16 cellular contexts compared by ENCODE assay signal in genomic region chr20:46270977-46271744, GRCh38. TPM values are rescaled to one million over a fixed set of nuclear protein-coding genes. Genes with fewer than 3 reads are reported as not detected.
"Had no signal": no experiment of that assay in that cellular context is flagged by ENCODE, and none has a peak within 500 bp of the region (broad histone marks: within the 10 kb centered on the region; RNA-seq: fewer than 3 reads in every experiment).

No MANE protein-coding gene starts in this region.

- H3K4me1 ChIP-seq: adrenal gland, tibial artery, uterus had no signal

- H3K36me3 ChIP-seq: adrenal gland, tibial artery, uterus had no signal

- DNase-seq: activated CD4-positive, alpha-beta memory T cell treated with anti-CD3 and anti-CD28 coated beads, Interleukin-2, amount 10 ng/mL, durations not matched to agents 7 days and 5 days; activated CD4-positive, alpha-beta T cell treated with anti-CD3 and anti-CD28 coated beads for 4 hours; activated effector memory CD4-positive, alpha-beta T cell treated with anti-CD3 and anti-CD28 coated beads, Interleukin-2, amount 50 U/mL, for 16 hours; activated T-cell treated with anti-CD3 and anti-CD28 coated beads, Interleukin-2, amount 50 U/mL, for 4 hours; adrenal gland; head of caudate nucleus; kidney glomerular epithelial cell; left ventricle myocardium superior; mesendoderm; natural killer cell; stimulated activated CD4-positive, alpha-beta T cell treated with anti-CD3 and anti-CD28 coated beads, Interleukin-2, amount 100 ng/mL, for 48 hours; tibial artery; uterus had no signal

- H3K27me3 ChIP-seq: adrenal gland, uterus had no signal

- H3K9me3 ChIP-seq: adrenal gland, uterus had no signal

- H3K27ac ChIP-seq: adrenal gland, epithelial cell of prostate, tibial artery, uterus, VCaP had no signal

- H3K4me3 ChIP-seq: adrenal gland, tibial artery, uterus had no signal

RNA-seq across cellular contexts. Expression of gene CDH22, which starts 37.1 kb away (rescaled TPM):
- total RNA-seq: activated CD4-positive, alpha-beta memory T cell treated with anti-CD3 and anti-CD28 coated beads, Interleukin-2, amount 10 ng/mL, durations not matched to agents 7 days and 5 days; activated T-cell treated with anti-CD3 and anti-CD28 coated beads, Interleukin-2, amount 50 U/mL, for 4 hours; chondrocyte; natural killer cell had no signal
